10 cellular contexts compared by ENCODE assay signal in genomic region chr1:170666661-170667060, GRCh38. TPM values are rescaled to one million over a fixed set of nuclear protein-coding genes. Genes with fewer than 3 reads are reported as not detected.
DNase-seq lines count a peak whose midpoint lies in the region; ATAC-seq and TF ChIP-seq lines count a peak whose summit lies in the region.
"Had no signal": no experiment of that assay in that cellular context is flagged by ENCODE, and none has a peak within 500 bp of the region (broad histone marks: within the 10 kb centered on the region; RNA-seq: fewer than 3 reads in every experiment).

No MANE protein-coding gene starts in this region.

- H3K4me1 Mint-ChIP-seq in IgD-negative memory B cell: peaks cover 4 to 18% (median 10%) of the 10 kb centered on the region in 3 donors

- peaks cover 0 to 6% (median 2%) of the 10 kb centered on the region in 3 donors for H3K27me3 ChIP-seq in psoas muscle (ENCODE audit: insufficient read depth in 3 of 3, low read length in 2 of 3)

- H3K36me3 ChIP-seq in psoas muscle (ENCODE audit: insufficient read depth in 1 of 2, low read depth in 1 of 2): no peaks in the 10 kb centered on the region

- H3K4me3 ChIP-seq in AG10803 (ENCODE audit: low read length): peak overlapping the region; percentile 93
- H3K4me3 ChIP-seq in psoas muscle: peak overlapping the region; percentile 72

- ATAC-seq in psoas muscle: peak in 1 of 4 donors; percentile 4
- ATAC-seq in HG03342 (IDR thresholded peaks at IDR 0.05; ENCODE audit: unreplicated experiment): no peak
- ATAC-seq in HG02973 (IDR thresholded peaks at IDR 0.05; ENCODE audit: unreplicated experiment): no peak
- ATAC-seq: natural killer cell treated with Interleukin-12 subunit alpha and Interleukin-12 subunit beta and Interleukin-15 and Interleukin-18, amount 100 ng/mL, for 72 hours had no signal

- TF ChIP-seq CTCF in AG10803 (conservative IDR thresholded peaks at IDR 0.05; ENCODE audit: low read length): no peak
- no peak for TF ChIP-seq CTCF in psoas muscle (IDR thresholded peaks at IDR 0.05)
- no peak for TF ChIP-seq CTCF in GM10266 (IDR thresholded peaks at IDR 0.05; ENCODE audit: control insufficient read depth, insufficient read depth, low read depth, missing control alignments)
- TF ChIP-seq CTCF in RWPE1 (conservative IDR thresholded peaks at IDR 0.05; ENCODE audit: low read depth): no peak

- peaks cover 0 to 6% (median 0%) of the 10 kb centered on the region in 3 donors for H3K9me3 Mint-ChIP-seq in IgD-negative memory B cell
- H3K9me3 Mint-ChIP-seq: natural killer cell treated with Interleukin-12 subunit alpha and Interleukin-12 subunit beta and Interleukin-15 and Interleukin-18, amount 100 ng/mL, for 72 hours had no signal

- CTCF ChIA-PET in RWPE1 (lab: Yijun Ruan, JAX): interaction anchor here (0.7 kb wide), 1 partner anchor 330 kb away, joined by 6 read pairs; no protein-coding TSS in a partner anchor

- intact Hi-C loops in psoas muscle (cut with DNase I): loop anchor here in 1 of 2 donors (10.0 kb wide), 2 partner anchors 592 to 652 kb away; partner anchors contain the start of gene KIFAP3

- POLR2A ChIA-PET in RWPE1 (lab: Yijun Ruan, JAX; ENCODE audit: low non-redundant PET): no interaction called here

- H3K27ac ChIP-seq in psoas muscle (peak overlapping the region; percentile 91), RWPE1 (no peak overlapping the region)

- peak overlapping the region in 2 of 3 donors; percentile 39 to 63 for H3K27ac Mint-ChIP-seq in IgD-negative memory B cell
- H3K27ac Mint-ChIP-seq: natural killer cell treated with Interleukin-12 subunit alpha and Interleukin-12 subunit beta and Interleukin-15 and Interleukin-18, amount 100 ng/mL, for 72 hours had no signal

- 42 to 59% (median 47%) methylated on average over 23 of the region's 23 CpGs for WGBS in psoas muscle, 3 donors

- H3K9me3 ChIP-seq in psoas muscle: no peaks in the 10 kb centered on the region

- peaks cover 36% of the 10 kb centered on the region for H3K4me1 ChIP-seq in psoas muscle

- H3K36me3 Mint-ChIP-seq in IgD-negative memory B cell: no peaks in the 10 kb centered on the region

- H3K27me3 Mint-ChIP-seq in IgD-negative memory B cell: peaks cover 83% of the 10 kb centered on the region

- DNase-seq in AG10803 (ENCODE audit: low read depth): no peak
- DNase-seq in fibroblast of gingiva (ENCODE audit: low read depth): peak; percentile 47
- DNase-seq in psoas muscle: peak; percentile 40 to 62
- no peak for DNase-seq in GM10266 (ENCODE audit: extremely low spot score)
- DNase-seq in RWPE1 (ENCODE audit: low spot score): no peak

- peak overlapping the region in 1 of 4 donors; percentile 53 for H3K4me3 Mint-ChIP-seq in IgD-negative memory B cell
- H3K4me3 Mint-ChIP-seq: natural killer cell treated with Interleukin-12 subunit alpha and Interleukin-12 subunit beta and Interleukin-15 and Interleukin-18, amount 100 ng/mL, for 72 hours had no signal

RNA-seq across cellular contexts. Expression of gene PRRX1, which starts 2.7 kb away (rescaled TPM):
- polyA plus RNA-seq in IgD-negative memory B cell (not detected), psoas muscle (10 to 100 TPM; 27.7 to 64.1 (median 53.7) TPM)
- 100 to 1,000 TPM in 3 of 4 donors, 10 to 100 TPM in 1; 61.4 to 256 (median 116) TPM for total RNA-seq in psoas muscle
- total RNA-seq: natural killer cell treated with Interleukin-12 subunit alpha and Interleukin-12 subunit beta and Interleukin-15 and Interleukin-18, amount 100 ng/mL, for 72 hours had no signal
- polyA plus RNA-seq: keratinocyte had no signal

Comparison
In these comparisons a context has a peak if more than half of its experiments do, and no peak if none do; other contexts are left out.
1. DNase-seq: peak in fibroblast of gingiva (single experiment) and psoas muscle (2 of 2); none in AG10803 (single experiment), GM10266 (single experiment) and RWPE1 (single experiment).
2. RNA of gene PRRX1, which starts 2.7 kb away (polyA plus RNA-seq): 27.7 to 64.1 TPM in psoas muscle; not detected in IgD-negative memory B cell (single experiment); every median in the first group is over 10 times any median in the second.